ENCODE assay signal across 1 cellular context in genomic region chr17:44067547-44067945, GRCh38.
TF ChIP-seq lines count a peak whose summit lies in the region.

No MANE protein-coding gene starts in this region.

TF ChIP-seq in GM12878, 131 proteins besides CTCF, POLR2A, EP300 and RAD21:
- no peak for TF ChIP-seq KLF5 (IDR thresholded peaks at IDR 0.05; ENCODE audit: partially characterized antibody)
- TF ChIP-seq SREBF2 (IDR thresholded peaks at IDR 0.05; ENCODE audit: low read length), result no peak
- TF ChIP-seq LARP7 (IDR thresholded peaks at IDR 0.05), result no peak
- no peak for TF ChIP-seq PKNOX1 (IDR thresholded peaks at IDR 0.05)
- TF ChIP-seq E4F1 (IDR thresholded peaks at IDR 0.05; ENCODE audit: borderline replicate concordance, partially characterized antibody), result no peak
- TF ChIP-seq IRF4 (IDR thresholded peaks at IDR 0.05; ENCODE audit: low read depth, low read length), result no peak
- TF ChIP-seq MEF2B (IDR thresholded peaks at IDR 0.05; ENCODE audit: partially characterized antibody, poor library complexity, severe bottlenecking), result no peak
- no peak for TF ChIP-seq ELK1 (IDR thresholded peaks at IDR 0.05; ENCODE audit: low read depth, low read length)
- TF ChIP-seq RELA (IDR thresholded peaks at IDR 0.05; ENCODE audit: borderline replicate concordance, partially characterized antibody), result no peak
- TF ChIP-seq BRCA1 (IDR thresholded peaks at IDR 0.05; ENCODE audit: low read depth, low read length), result no peak
TF ChIP-seq in GM12878: peak in this region for 0.
